10 cellular contexts compared by ENCODE assay signal in genomic region chr21:42880352-42880751, GRCh38. TPM values are rescaled to one million over a fixed set of nuclear protein-coding genes. Genes with fewer than 3 reads are reported as not detected.
A peak's percentile ranks its signal among the peaks of the same experiment; 100 is the strongest.
DNase-seq lines count a peak whose midpoint lies in the region; ATAC-seq lines count a peak whose summit lies in the region.
"Had no signal": no experiment of that assay in that cellular context is flagged by ENCODE, and none has a peak within 500 bp of the region (broad histone marks: within the 10 kb centered on the region; RNA-seq: fewer than 3 reads in every experiment).

No MANE protein-coding gene starts in this region.

- CTCF ChIA-PET in activated CD8-positive, alpha-beta memory T cell treated with anti-CD3 and anti-CD28 coated beads, Interleukin-2, amount 10 ng/mL, durations not matched to agents 7 days and 5 days (lab: Charles Lee) = interaction anchor here (1.1 kb wide), 1 partner anchor 13 kb away, joined by 6 read pairs; the partner anchor contains the start of gene NDUFV3
- CTCF ChIA-PET in activated CD8-positive, alpha-beta T cell treated with anti-CD3 and anti-CD28 coated beads, Interleukin-2, amount 10 ng/mL, durations not matched to agents 7 days and 5 days (lab: Charles Lee) = interaction anchor here (1.6 to 2.6 kb wide), 2 partner anchors 10 to 12 kb away, joined by 5 to 8 read pairs; partner anchors contain the start of gene NDUFV3

- H3K9me3 Mint-ChIP-seq in activated CD8-positive, alpha-beta memory T cell treated with anti-CD3 and anti-CD28 coated beads, Interleukin-2, amount 10 ng/mL, durations not matched to agents 7 days and 5 days (ENCODE audit: low read depth) = no peaks in the 10 kb centered on the region
- no peaks in the 10 kb centered on the region for H3K9me3 Mint-ChIP-seq in activated CD8-positive, alpha-beta T cell treated with anti-CD3 and anti-CD28 coated beads, Interleukin-2, amount 10 ng/mL, durations not matched to agents 7 days and 5 days (ENCODE audit: insufficient read depth)
- H3K9me3 Mint-ChIP-seq in immature natural killer cell = no peaks in the 10 kb centered on the region

- H3K9ac ChIP-seq in stomach smooth muscle (ENCODE audit: low read length in 2 of 2) = peak overlapping the region in 1 of 2 donors; percentile 97

- POLR2A ChIA-PET in activated CD8-positive, alpha-beta T cell treated with anti-CD3 and anti-CD28 coated beads, Interleukin-2, amount 10 ng/mL, durations not matched to agents 7 days and 5 days (lab: Charles Lee) = interaction anchor here (0.6 to 3.6 kb wide), 3 partner anchors 8 to 353 kb away, joined by 3 to 35 read pairs (median 4); partner anchors contain the start of gene NDUFV3

- peaks cover 12% of the 10 kb centered on the region for H3K36me3 Mint-ChIP-seq in activated CD8-positive, alpha-beta memory T cell treated with anti-CD3 and anti-CD28 coated beads, Interleukin-2, amount 10 ng/mL, durations not matched to agents 7 days and 5 days
- peaks cover 18% of the 10 kb centered on the region for H3K36me3 Mint-ChIP-seq in activated CD8-positive, alpha-beta T cell treated with anti-CD3 and anti-CD28 coated beads, Interleukin-2, amount 10 ng/mL, durations not matched to agents 7 days and 5 days (ENCODE audit: low read depth)
- H3K36me3 Mint-ChIP-seq in immature natural killer cell = no peaks in the 10 kb centered on the region

- H3K4me1 ChIP-seq in stomach smooth muscle (ENCODE audit: control insufficient read depth, insufficient read depth, low read length) = peaks cover 18% of the 10 kb centered on the region

- no peak for ATAC-seq in activated CD8-positive, alpha-beta memory T cell treated with anti-CD3 and anti-CD28 coated beads, Interleukin-2, amount 10 ng/mL, durations not matched to agents 7 days and 5 days
- no peak for ATAC-seq in activated CD8-positive, alpha-beta T cell treated with anti-CD3 and anti-CD28 coated beads, Interleukin-2, amount 10 ng/mL, durations not matched to agents 7 days and 5 days

- no peaks in the 10 kb centered on the region for H3K9me3 ChIP-seq in stomach smooth muscle (ENCODE audit: control insufficient read depth in 2 of 2, low read length in 2 of 2)

- H3K27ac Mint-ChIP-seq in activated CD8-positive, alpha-beta memory T cell treated with anti-CD3 and anti-CD28 coated beads, Interleukin-2, amount 10 ng/mL, durations not matched to agents 7 days and 5 days = peak overlapping the region; percentile 95
- peak overlapping the region; percentile 97 for H3K27ac Mint-ChIP-seq in activated CD8-positive, alpha-beta T cell treated with anti-CD3 and anti-CD28 coated beads, Interleukin-2, amount 10 ng/mL, durations not matched to agents 7 days and 5 days
- H3K27ac Mint-ChIP-seq in immature natural killer cell = peak overlapping the region; percentile 95 to 99 (median 98)

- no peaks in the 10 kb centered on the region for H3K36me3 ChIP-seq in stomach smooth muscle (ENCODE audit: control insufficient read depth in 2 of 2, insufficient read depth in 2 of 2, low read length in 2 of 2)

- no peak overlapping the region for H3K27ac ChIP-seq in stomach smooth muscle (ENCODE audit: low read length)

- DNase-seq in activated CD8-positive, alpha-beta memory T cell treated with anti-CD3 and anti-CD28 coated beads, Interleukin-2, amount 10 ng/mL, durations not matched to agents 7 days and 5 days = no peak
- no peak for DNase-seq in activated CD8-positive, alpha-beta memory T cell treated with anti-CD3 and anti-CD28 coated beads, Interleukin-2, amount 50 U/mL, for 48 hours
- DNase-seq in activated CD8-positive, alpha-beta T cell treated with anti-CD3 and anti-CD28 coated beads, Interleukin-2, amount 10 ng/mL, durations not matched to agents 7 days and 5 days = no peak
- DNase-seq in immature natural killer cell (no peak), Ammon's horn (ENCODE audit: low spot score) (no peak), cortex of kidney (lab: John Stamatoyannopoulos, UW) (no peak), HuH-7.5 (ENCODE audit: low spot score) (no peak)
- DNase-seq: NCI-H1436 treated with DMSO at 0.1 percent for 48 hours had no signal

- H3K4me1 Mint-ChIP-seq in activated CD8-positive, alpha-beta memory T cell treated with anti-CD3 and anti-CD28 coated beads, Interleukin-2, amount 10 ng/mL, durations not matched to agents 7 days and 5 days = peaks cover 29% of the 10 kb centered on the region
- H3K4me1 Mint-ChIP-seq in activated CD8-positive, alpha-beta T cell treated with anti-CD3 and anti-CD28 coated beads, Interleukin-2, amount 10 ng/mL, durations not matched to agents 7 days and 5 days (ENCODE audit: low read depth) = peaks cover 22% of the 10 kb centered on the region
- H3K4me1 Mint-ChIP-seq in immature natural killer cell = peaks cover 32 to 37% of the 10 kb centered on the region in 2 donors

- peak overlapping the region; percentile 92 for H3K4me3 Mint-ChIP-seq in activated CD8-positive, alpha-beta memory T cell treated with anti-CD3 and anti-CD28 coated beads, Interleukin-2, amount 10 ng/mL, durations not matched to agents 7 days and 5 days
- peak overlapping the region; percentile 93 for H3K4me3 Mint-ChIP-seq in activated CD8-positive, alpha-beta T cell treated with anti-CD3 and anti-CD28 coated beads, Interleukin-2, amount 10 ng/mL, durations not matched to agents 7 days and 5 days
- H3K4me3 Mint-ChIP-seq in immature natural killer cell = peak overlapping the region; percentile 92 to 98 (median 95)

- H3K27me3 ChIP-seq in stomach smooth muscle (ENCODE audit: control insufficient read depth in 1 of 2, insufficient read depth in 2 of 2, low read length in 2 of 2) = no peaks in the 10 kb centered on the region

- H3K4me3 ChIP-seq in stomach smooth muscle (ENCODE audit: low read length in 2 of 2) = peak overlapping the region; percentile 91 to 99

- H3K27me3 Mint-ChIP-seq in activated CD8-positive, alpha-beta memory T cell treated with anti-CD3 and anti-CD28 coated beads, Interleukin-2, amount 10 ng/mL, durations not matched to agents 7 days and 5 days = peaks cover 2% of the 10 kb centered on the region
- H3K27me3 Mint-ChIP-seq in activated CD8-positive, alpha-beta T cell treated with anti-CD3 and anti-CD28 coated beads, Interleukin-2, amount 10 ng/mL, durations not matched to agents 7 days and 5 days (ENCODE audit: low read depth) = no peaks in the 10 kb centered on the region
- H3K27me3 Mint-ChIP-seq in immature natural killer cell (ENCODE audit: low read depth in 3 of 3) = peaks cover 8 to 20% (median 19%) of the 10 kb centered on the region in 3 donors

RNA-seq across cellular contexts. Expression of gene WDR4, which starts 1.0 kb away (rescaled TPM):
- total RNA-seq in activated CD8-positive, alpha-beta memory T cell treated with anti-CD3 and anti-CD28 coated beads, Interleukin-2, amount 10 ng/mL, durations not matched to agents 7 days and 5 days = 10 to 100 TPM; 39.7 to 43.6 TPM
- total RNA-seq in activated CD8-positive, alpha-beta T cell treated with anti-CD3 and anti-CD28 coated beads, Interleukin-2, amount 10 ng/mL, durations not matched to agents 7 days and 5 days = 10 to 100 TPM; 35.6 to 40.9 TPM
- 10 to 100 TPM in 1 of 3 donors, 1 to 10 TPM in 2; 4.2 to 17.5 (median 5.1) TPM for polyA plus RNA-seq in immature natural killer cell

RNA-seq across cellular contexts. Expression of gene NDUFV3, which starts 12.8 kb away (rescaled TPM):
- 10 to 100 TPM; 27.1 to 31.9 TPM for total RNA-seq in activated CD8-positive, alpha-beta memory T cell treated with anti-CD3 and anti-CD28 coated beads, Interleukin-2, amount 10 ng/mL, durations not matched to agents 7 days and 5 days
- 10 to 100 TPM; 27.7 to 28.1 TPM for total RNA-seq in activated CD8-positive, alpha-beta T cell treated with anti-CD3 and anti-CD28 coated beads, Interleukin-2, amount 10 ng/mL, durations not matched to agents 7 days and 5 days
- polyA plus RNA-seq in immature natural killer cell = 10 to 100 TPM in 1 of 3 donors, 1 to 10 TPM in 2; 7.1 to 22.1 (median 9.5) TPM

RNA-seq across cellular contexts. Expression of gene ERVH48-1, which starts 45.1 kb away (rescaled TPM):
- not detected for total RNA-seq in activated CD8-positive, alpha-beta memory T cell treated with anti-CD3 and anti-CD28 coated beads, Interleukin-2, amount 10 ng/mL, durations not matched to agents 7 days and 5 days
- total RNA-seq in activated CD8-positive, alpha-beta T cell treated with anti-CD3 and anti-CD28 coated beads, Interleukin-2, amount 10 ng/mL, durations not matched to agents 7 days and 5 days = under 1 TPM in 1 of 2 experiments, not detected in 1; 0.13 TPM
- not detected for polyA plus RNA-seq in immature natural killer cell
- polyA plus RNA-seq: BJ had no signal
